In the genomic region with DNA sequence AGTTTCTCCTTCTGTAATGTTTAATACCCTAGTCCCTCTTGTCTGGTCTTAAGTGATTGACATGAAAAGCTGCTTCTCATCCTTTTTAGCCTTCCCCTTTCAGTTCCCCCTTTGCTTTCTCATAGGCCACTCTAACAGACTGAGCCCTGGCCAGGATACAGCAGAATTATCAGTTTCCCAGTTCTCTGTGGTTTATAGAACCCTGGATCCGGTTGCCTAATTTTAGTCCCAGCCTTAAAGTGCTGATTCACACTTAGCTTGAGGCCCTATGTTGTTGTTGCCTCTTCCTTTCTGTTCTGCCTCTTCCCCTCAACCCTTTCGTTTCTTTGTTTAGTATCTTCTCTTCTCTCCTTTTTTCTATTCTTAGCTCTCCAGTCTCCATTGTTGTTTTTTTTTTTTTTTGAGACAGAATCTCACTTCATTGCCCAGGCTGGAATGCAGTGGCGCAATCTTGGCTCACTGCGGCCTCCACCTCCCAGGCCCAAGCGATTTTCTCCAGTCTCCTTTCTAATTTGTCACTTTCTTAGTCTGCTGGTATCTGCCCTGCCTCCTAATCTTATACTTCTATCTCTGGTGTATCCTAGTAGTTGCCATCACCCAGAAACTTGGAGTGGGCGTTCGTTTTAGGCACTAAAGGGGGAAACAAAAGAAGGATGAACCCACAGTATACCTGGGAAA, we compare ENCODE assay signal across 8 cellular contexts. TPM values are rescaled to one million over a fixed set of nuclear protein-coding genes. Genes with fewer than 3 reads are reported as not detected.
DNase-seq lines count a peak whose midpoint lies in the region; ATAC-seq and TF ChIP-seq lines count a peak whose summit lies in the region.

No MANE protein-coding gene starts in this region.

- H3K4me3 ChIP-seq in left ventricle myocardium inferior (no peak overlapping the region), HL-60 (replicated peaks; ENCODE audit: insufficient read depth, low read length) (no peak overlapping the region), tibial nerve (no peak overlapping the region), sigmoid colon (no peak overlapping the region)

- H3K27me3 ChIP-seq in left ventricle myocardium inferior (ENCODE audit: low read depth) (no peaks in the 10 kb centered on the region), HL-60 (ENCODE audit: insufficient read depth, poor library complexity, severe bottlenecking) (no peaks in the 10 kb centered on the region), tibial nerve (no peaks in the 10 kb centered on the region), sigmoid colon (no peaks in the 10 kb centered on the region)

- H3K4me1 Mint-ChIP-seq in activated CD4-positive, alpha-beta memory T cell treated with anti-CD3 and anti-CD28 coated beads, Interleukin-2, amount 10 ng/mL, durations not matched to agents 7 days and 5 days = peaks cover 70% of the 10 kb centered on the region

- WGBS in tibial nerve, 2 donors = 54 to 56% methylated on average over 7 of the region's 7 CpGs
- WGBS in sigmoid colon, 2 donors = 48 to 82% methylated on average over 7 of the region's 7 CpGs

- CTCF ChIA-PET in activated CD4-positive, alpha-beta memory T cell treated with anti-CD3 and anti-CD28 coated beads, Interleukin-2, amount 10 ng/mL, durations not matched to agents 7 days and 5 days (lab: Charles Lee) = interaction anchor here (0.7 to 1.6 kb wide), 5 partner anchors 8 to 25 kb away, joined by 3 to 9 read pairs (median 4); no protein-coding TSS in a partner anchor

- peak overlapping the region; percentile 97 for H3K27ac Mint-ChIP-seq in activated CD4-positive, alpha-beta memory T cell treated with anti-CD3 and anti-CD28 coated beads, Interleukin-2, amount 10 ng/mL, durations not matched to agents 7 days and 5 days

- peak overlapping the region; percentile 45 for H3K4me3 Mint-ChIP-seq in activated CD4-positive, alpha-beta memory T cell treated with anti-CD3 and anti-CD28 coated beads, Interleukin-2, amount 10 ng/mL, durations not matched to agents 7 days and 5 days

- peaks cover 22% of the 10 kb centered on the region for H3K36me3 Mint-ChIP-seq in activated CD4-positive, alpha-beta memory T cell treated with anti-CD3 and anti-CD28 coated beads, Interleukin-2, amount 10 ng/mL, durations not matched to agents 7 days and 5 days (ENCODE audit: low read depth)

- no peaks in the 10 kb centered on the region for H3K9me3 Mint-ChIP-seq in activated CD4-positive, alpha-beta memory T cell treated with anti-CD3 and anti-CD28 coated beads, Interleukin-2, amount 10 ng/mL, durations not matched to agents 7 days and 5 days

- POLR2A ChIA-PET in activated CD4-positive, alpha-beta memory T cell treated with anti-CD3 and anti-CD28 coated beads, Interleukin-2, amount 10 ng/mL, durations not matched to agents 7 days and 5 days (lab: Charles Lee) = interaction anchor here (0.7 to 2.8 kb wide), 8 partner anchors 8 to 301 kb away, joined by 3 to 13 read pairs (median 4); a partner anchor contains a TSS

- no peak overlapping the region for H3K27ac ChIP-seq in left ventricle myocardium inferior (replicated peaks)
- peak overlapping the region; percentile 97 for H3K27ac ChIP-seq in HL-60 (replicated peaks)
- peak overlapping the region in 3 of 4 donors; percentile 18 to 60 (median 20) for H3K27ac ChIP-seq in tibial nerve
- peak overlapping the region in 2 of 4 donors; percentile 8 to 21 for H3K27ac ChIP-seq in sigmoid colon

- H3K4me1 ChIP-seq in left ventricle myocardium inferior (no peaks in the 10 kb centered on the region), tibial nerve (peaks cover 0 to 12% (median 9%) of the 10 kb centered on the region in 4 donors), sigmoid colon (no peaks in the 10 kb centered on the region)

- DNase-seq in Right ventricle myocardium superior (no peak), left ventricle myocardium inferior (no peak), HL-60 (ENCODE audit: low read depth in 1 of 2, low spot score in 1 of 2) (peak; percentile 94), hippocampal formation (lab: John Stamatoyannopoulos, UW) (peak; percentile 25), tibial nerve (ENCODE audit: low spot score in 2 of 2) (peak in 1 of 2 donors; percentile 41), NCI-H187 treated with DMSO at 0.1 percent for 48 hours (lab: John Stamatoyannopoulos, UW) (no peak), sigmoid colon (no peak)
- DNase-seq in activated CD4-positive, alpha-beta memory T cell treated with anti-CD3 and anti-CD28 coated beads, Interleukin-2, amount 10 ng/mL, durations not matched to agents 7 days and 5 days = peak; percentile 24

- peaks cover 2% of the 10 kb centered on the region for H3K27me3 Mint-ChIP-seq in activated CD4-positive, alpha-beta memory T cell treated with anti-CD3 and anti-CD28 coated beads, Interleukin-2, amount 10 ng/mL, durations not matched to agents 7 days and 5 days

- TF ChIP-seq POLR2A in tibial nerve (IDR thresholded peaks at IDR 0.05) (no peak), sigmoid colon (IDR thresholded peaks at IDR 0.05) (no peak)

- intact Hi-C loops in Right ventricle myocardium superior (cut with DNase I) (no loop called here), left ventricle myocardium inferior (cut with micrococcal nuclease) (no loop called here), sigmoid colon (cut with DNase I) (no loop called here)

- ATAC-seq in Right ventricle myocardium superior (ENCODE audit: poor library complexity) = peak; percentile 77

- TF ChIP-seq CTCF in left ventricle myocardium inferior (IDR thresholded peaks at IDR 0.05; ENCODE audit: borderline replicate concordance) = no peak
- no peak for TF ChIP-seq CTCF in HL-60 (IDR thresholded peaks at IDR 0.05; ENCODE audit: insufficient read depth, low read length)
- no peak for TF ChIP-seq CTCF in tibial nerve (IDR thresholded peaks at IDR 0.05)
- no peak for TF ChIP-seq CTCF in sigmoid colon (IDR thresholded peaks at IDR 0.05)

- TF ChIP-seq EP300 in tibial nerve (IDR thresholded peaks at IDR 0.05) (peak in 1 of 2 donors; percentile 69), sigmoid colon (IDR thresholded peaks at IDR 0.05) (no peak)

- H3K36me3 ChIP-seq in left ventricle myocardium inferior (no peaks in the 10 kb centered on the region), tibial nerve (no peaks in the 10 kb centered on the region), sigmoid colon (no peaks in the 10 kb centered on the region)

- H3K9me3 ChIP-seq in left ventricle myocardium inferior (replicated peaks) (no peaks in the 10 kb centered on the region), tibial nerve (no peaks in the 10 kb centered on the region), sigmoid colon (no peaks in the 10 kb centered on the region)

RNA-seq across cellular contexts. Expression of a gene that starts 2.9 kb away (rescaled TPM):
- total RNA-seq in Right ventricle myocardium superior (1.5 TPM), left ventricle myocardium inferior (1.6 TPM), tibial nerve (10 to 100 TPM in 1 of 4 donors, 1 to 10 TPM in 3; 2.8 to 11.1 (median 4.3) TPM), sigmoid colon (1 to 10 TPM; 2.3 to 4.2 (median 2.9) TPM)
- total RNA-seq in activated CD4-positive, alpha-beta memory T cell treated with anti-CD3 and anti-CD28 coated beads, Interleukin-2, amount 10 ng/mL, durations not matched to agents 7 days and 5 days = 100 to 1,000 TPM; 206 to 214 TPM
- polyA plus RNA-seq in sigmoid colon = 10 to 100 TPM in 2 of 3 donors, 1 to 10 TPM in 1; 7.4 to 21.2 (median 10.8) TPM

RNA-seq across cellular contexts. Expression of a gene that starts 19.6 kb away (rescaled TPM):
- not detected for total RNA-seq in Right ventricle myocardium superior
- total RNA-seq in left ventricle myocardium inferior = not detected
- not detected for total RNA-seq in activated CD4-positive, alpha-beta memory T cell treated with anti-CD3 and anti-CD28 coated beads, Interleukin-2, amount 10 ng/mL, durations not matched to agents 7 days and 5 days
- not detected for total RNA-seq in tibial nerve
- total RNA-seq in sigmoid colon = not detected
- polyA plus RNA-seq in sigmoid colon = not detected

RNA-seq across cellular contexts. Expression of a gene that starts 56.7 kb away (rescaled TPM):
- total RNA-seq in Right ventricle myocardium superior = 2.8 TPM
- total RNA-seq in left ventricle myocardium inferior = 3.3 TPM
- 1 to 10 TPM; 1.8 to 3.1 TPM for total RNA-seq in activated CD4-positive, alpha-beta memory T cell treated with anti-CD3 and anti-CD28 coated beads, Interleukin-2, amount 10 ng/mL, durations not matched to agents 7 days and 5 days
- total RNA-seq in tibial nerve = 10 to 100 TPM in 1 of 4 donors, 1 to 10 TPM in 3; 2.0 to 10.2 (median 4.4) TPM
- total RNA-seq in sigmoid colon = 1 to 10 TPM; 1.9 to 5.3 (median 3.4) TPM
- 10 to 100 TPM; 78.8 to 81.7 (median 81.1) TPM for polyA plus RNA-seq in sigmoid colon

Comparison
In these comparisons a context has a peak if more than half of its experiments do, and no peak if none do; other contexts are left out.
1. DNase-seq: peak in HL-60 (2 of 2), activated CD4-positive, alpha-beta memory T cell treated with anti-CD3 and anti-CD28 coated beads, Interleukin-2, amount 10 ng/mL, durations not matched to agents 7 days and 5 days (single experiment) and hippocampal formation (2 of 2); none in Right ventricle myocardium superior (single experiment), left ventricle myocardium inferior (single experiment), NCI-H187 treated with DMSO at 0.1 percent for 48 hours (single experiment) and sigmoid colon (single experiment).
2. RNA of a gene that starts 2.9 kb away (total RNA-seq): 206 to 214 TPM in activated CD4-positive, alpha-beta memory T cell treated with anti-CD3 and anti-CD28 coated beads, Interleukin-2, amount 10 ng/mL, durations not matched to agents 7 days and 5 days; 2.8 to 11.1 TPM in tibial nerve, 2.3 to 4.2 TPM in sigmoid colon, 1.6 TPM in left ventricle myocardium inferior (single experiment) and 1.5 TPM in Right ventricle myocardium superior (single experiment); every median in the first group is over 10 times any median in the second.